7 cellular contexts compared by ENCODE assay signal in the genomic region with DNA sequence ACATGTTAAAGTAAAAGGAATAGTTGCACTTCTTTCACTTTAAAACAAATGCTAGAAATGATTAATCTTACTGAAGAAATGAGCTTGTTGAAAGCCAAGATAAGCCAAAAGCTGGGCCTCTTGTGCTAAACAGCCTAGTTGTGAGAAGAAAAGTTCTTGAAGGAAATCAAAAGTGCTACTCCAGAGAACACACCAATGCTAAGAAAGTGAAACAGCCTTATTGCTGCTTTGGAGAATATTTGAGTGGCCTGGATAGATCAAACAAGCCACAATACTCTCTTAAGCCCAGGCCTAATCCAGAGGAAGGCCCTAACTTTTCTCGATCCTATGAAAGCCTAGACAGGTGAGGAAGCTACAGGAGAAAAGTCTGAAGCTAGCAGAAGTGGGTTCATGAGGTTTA.
"Had no signal": no experiment of that assay in that cellular context is flagged by ENCODE, and none has a peak within 500 bp of the region (broad histone marks: within the 10 kb centered on the region; RNA-seq: fewer than 3 reads in every experiment).

No MANE protein-coding gene starts in this region.

- H3K9me3 ChIP-seq: HAP-1 had no signal

- H3K27ac ChIP-seq: GM23248 had no signal

- DNase-seq: GM23248, GOT3, H7, HFFc6, IMR-90 had no signal

- ATAC-seq: HCT116 had no signal

- H3K36me3 ChIP-seq: HAP-1 had no signal

- H2AFZ ChIP-seq: GM23248 had no signal

- H3K4me1 ChIP-seq: HAP-1 had no signal

- H3K4me3 ChIP-seq: GM23248, HAP-1 had no signal

- H3K9ac ChIP-seq: GM23248 had no signal
